Comparison of ENCODE assay signal across 9 cellular contexts in genomic region chr1:179709841-179710329, GRCh38. TPM values are rescaled to one million over a fixed set of nuclear protein-coding genes. Genes with fewer than 3 reads are reported as not detected.
DNase-seq lines count a peak whose midpoint lies in the region; ATAC-seq and TF ChIP-seq lines count a peak whose summit lies in the region.
"Had no signal": no experiment of that assay in that cellular context is flagged by ENCODE, and none has a peak within 500 bp of the region (broad histone marks: within the 10 kb centered on the region; RNA-seq: fewer than 3 reads in every experiment).

No MANE protein-coding gene starts in this region.

- peak; percentile 12 to 76 (median 65) for DNase-seq in stimulated activated naive CD4-positive, alpha-beta T cell (lab: John Stamatoyannopoulos, UW)
- no peak for DNase-seq in stimulated activated naive CD4-positive, alpha-beta T cell treated with Interleukin-2 at 50 U/mL for 16 hours (lab: John Stamatoyannopoulos, UW)
- DNase-seq in brain microvascular endothelial cell (peak; percentile 80), gastrocnemius medialis (peak in 1 of 2 donors; percentile 15), HAP-1 (ENCODE audit: low spot score in 2 of 2) (no peak), glomerular visceral epithelial cell (ENCODE audit: extremely low spot score) (no peak), smooth muscle cell (lab: John Stamatoyannopoulos, UW; ENCODE audit: unreplicated experiment) (no peak)

- H3K4me3 ChIP-seq in brain microvascular endothelial cell (ENCODE audit: low read depth, low read length) (no peak overlapping the region), gastrocnemius medialis (no peak overlapping the region), HAP-1 (no peak overlapping the region), smooth muscle cell (no peak overlapping the region)
- H3K4me3 ChIP-seq: ovary had no signal

- 89% methylated on average over 5 of the region's 5 CpGs for WGBS in smooth muscle cell (ENCODE audit: low lambda C conversion rate)

- no peaks in the 10 kb centered on the region for H3K36me3 ChIP-seq in brain microvascular endothelial cell (replicated peaks)
- no peaks in the 10 kb centered on the region for H3K36me3 ChIP-seq in gastrocnemius medialis
- H3K36me3 ChIP-seq in HAP-1 (replicated peaks), result no peaks in the 10 kb centered on the region
- H3K36me3 ChIP-seq in smooth muscle cell (ENCODE audit: low read depth), result no peaks in the 10 kb centered on the region
- H3K36me3 ChIP-seq: ovary had no signal

- H3F3A ChIP-seq in smooth muscle cell (ENCODE audit: low read depth), result no peaks in the 10 kb centered on the region

- H3K27me3 ChIP-seq in brain microvascular endothelial cell (replicated peaks), result peaks cover 2% of the 10 kb centered on the region
- H3K27me3 ChIP-seq in gastrocnemius medialis, result no peaks in the 10 kb centered on the region
- H3K27me3 ChIP-seq in HAP-1 (ENCODE audit: low read depth), result no peaks in the 10 kb centered on the region
- H3K27me3 ChIP-seq in smooth muscle cell (ENCODE audit: low read depth), result peaks cover 5% of the 10 kb centered on the region
- H3K27me3 ChIP-seq: ovary had no signal

- H3K9me3 ChIP-seq in gastrocnemius medialis (no peaks in the 10 kb centered on the region), HAP-1 (peaks cover 3% of the 10 kb centered on the region; the same call in 1 of the 2 replicates), smooth muscle cell (replicated peaks; ENCODE audit: low read depth) (peaks cover 6% of the 10 kb centered on the region)
- H3K9me3 ChIP-seq: ovary had no signal

- H3K27ac ChIP-seq in brain microvascular endothelial cell (peak overlapping the region; percentile 59), gastrocnemius medialis (peak overlapping the region in 3 of 4 donors; percentile 42 to 49 (median 47)), smooth muscle cell (ENCODE audit: low read depth) (no peak overlapping the region)
- H3K27ac ChIP-seq: ovary had no signal

- no peak overlapping the region for H3K4me2 ChIP-seq in smooth muscle cell

- H2AFZ ChIP-seq in smooth muscle cell (ENCODE audit: low read depth), result no peak overlapping the region

- intact Hi-C loops in gastrocnemius medialis (cut with DNase I; ENCODE audit: low total_unique reads), result loop anchor here (5.0 kb wide), 1 partner anchor 772 kb away; no protein-coding TSS in a partner anchor

- no peaks in the 10 kb centered on the region for H3K79me2 ChIP-seq in smooth muscle cell (ENCODE audit: low read depth)

- TF ChIP-seq CTCF in brain microvascular endothelial cell (IDR thresholded peaks at IDR 0.05; ENCODE audit: low read depth, low read length, missing control alignments) (no peak), gastrocnemius medialis (IDR thresholded peaks at IDR 0.05 in 4 of 5, conservative IDR thresholded peaks at IDR 0.05 in 1 of 5) (no peak), smooth muscle cell (IDR thresholded peaks at IDR 0.05; ENCODE audit: borderline replicate concordance, insufficient read depth, poor library complexity, severe bottlenecking) (no peak)

- no peak overlapping the region for H3K9ac ChIP-seq in smooth muscle cell (ENCODE audit: low read depth)

- H3K4me1 ChIP-seq in gastrocnemius medialis, result peaks cover 0 to 11% of the 10 kb centered on the region in 2 donors
- H3K4me1 ChIP-seq in HAP-1, result no peaks in the 10 kb centered on the region
- H3K4me1 ChIP-seq in smooth muscle cell (ENCODE audit: low read depth), result no peaks in the 10 kb centered on the region

- no peak for TF ChIP-seq POLR2A in gastrocnemius medialis (IDR thresholded peaks at IDR 0.05)

- peak; percentile 76 for ATAC-seq in HG03196 (IDR thresholded peaks at IDR 0.05; ENCODE audit: unreplicated experiment)
- peak; percentile 86 to 93 for ATAC-seq in gastrocnemius medialis

- in situ Hi-C loops in brain microvascular endothelial cell (cut with HindIII; ENCODE audit: low pct_ligation_motif_present, low sequenced_read_pairs), result loop anchor here (10.0 kb wide), 1 partner anchor 105 kb away; no protein-coding TSS in a partner anchor
- in situ Hi-C loops in gastrocnemius medialis (cut with MboI; ENCODE audit: low sequenced_read_pairs in 4 of 4), result loop anchor here (5.0 to 25.0 kb wide), 3 partner anchors 95 to 477 kb away; no protein-coding TSS in a partner anchor
- in situ Hi-C loops in HAP-1 (cut with MboI; ENCODE audit: low sequenced_read_pairs), result loop anchor here (5.0 to 10.0 kb wide), 2 partner anchors 107 to 475 kb away; no protein-coding TSS in a partner anchor

- no peaks in the 10 kb centered on the region for H4K20me1 ChIP-seq in smooth muscle cell (ENCODE audit: low read depth)

RNA-seq across cellular contexts. Expression of gene FAM163A, which starts 33.2 kb away (rescaled TPM):
- under 1 TPM in 1 of 4 donors, not detected in 3; 0.16 TPM for total RNA-seq in gastrocnemius medialis
- not detected in 2 replicates for total RNA-seq in smooth muscle cell
- polyA plus RNA-seq in smooth muscle cell, result 0.44 TPM in 1 of 2 replicates, not detected in the other

Comparison
In these comparisons a context has a peak if more than half of its experiments do, and no peak if none do; other contexts are left out.
1. DNase-seq: peak in stimulated activated naive CD4-positive, alpha-beta T cell (6 of 6) and brain microvascular endothelial cell (single experiment); none in stimulated activated naive CD4-positive, alpha-beta T cell treated with Interleukin-2 at 50 U/mL for 16 hours (single experiment), HAP-1 (0 of 2), glomerular visceral epithelial cell (single experiment) and smooth muscle cell (single experiment).